Comparison of ENCODE assay signal across 26 cellular contexts in the genomic region with DNA sequence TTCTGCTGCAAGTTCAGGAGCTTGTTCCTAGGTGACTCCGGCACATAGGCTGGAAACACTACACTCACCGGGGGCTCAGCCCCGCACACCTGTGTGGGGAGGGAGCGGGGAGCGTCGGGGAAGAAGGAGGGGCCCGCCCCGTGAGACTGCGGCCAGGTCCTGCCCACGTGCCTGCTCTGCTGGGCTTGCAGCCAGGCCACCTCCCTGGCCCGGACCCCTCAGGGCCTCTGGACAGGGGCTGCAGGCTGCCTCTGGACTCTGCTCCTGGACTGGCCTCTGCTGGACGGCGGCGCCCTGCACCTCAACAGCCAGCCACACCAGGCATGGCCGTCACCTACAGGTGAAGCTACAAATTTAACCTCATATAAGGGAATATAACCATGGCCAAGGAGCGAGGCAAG.
DNase-seq lines count a peak whose midpoint lies in the region; ATAC-seq, FAIRE-seq and TF ChIP-seq lines count a peak whose summit lies in the region.
"Had no signal": no experiment of that assay in that cellular context is flagged by ENCODE, and none has a peak within 500 bp of the region (broad histone marks: within the 10 kb centered on the region; RNA-seq: fewer than 3 reads in every experiment).

No MANE protein-coding gene starts in this region.

- in situ Hi-C loops in mammary epithelial cell (cut with MboI; ENCODE audit: low sequenced_read_pairs in 2 of 2), result no loop called here

- 47% methylated on average over 6 of the region's 16 CpGs for WGBS in mammary epithelial cell (ENCODE audit: low coverage, missing lambda C conversion rate)
- 70 to 82% methylated on average over 15 to 16 of the region's 16 CpGs for WGBS in aorta, 2 donors

- no TSS peak for BruUV-seq in mammary epithelial cell (replicated peaks; lab: Mats Ljungman, UMichigan)

- H3K36me3 ChIP-seq in mammary epithelial cell (ENCODE audit: insufficient read depth, low read length), result no peaks in the 10 kb centered on the region
- H3K36me3 ChIP-seq in kidney (ENCODE audit: control insufficient read depth in 1 of 2, insufficient read depth in 2 of 2, low read length in 2 of 2), result no peaks in the 10 kb centered on the region
- no peaks in the 10 kb centered on the region for H3K36me3 ChIP-seq in aorta (ENCODE audit: control insufficient read depth in 1 of 2, insufficient read depth in 2 of 2, low read length in 1 of 2)
- H3K36me3 ChIP-seq: esophagus squamous epithelium, ovary, Peyer's patch, tibial artery had no signal

- TF ChIP-seq CTCF in mammary epithelial cell (conservative IDR thresholded peaks at IDR 0.05 in 1 of 2, IDR thresholded peaks at IDR 0.05 in 1 of 2; ENCODE audit: extremely low read depth in 1 of 2, insufficient read depth in 1 of 2, low read depth in 1 of 2, low read length in 2 of 2) (no peak), kidney (IDR thresholded peaks at IDR 0.05; ENCODE audit: borderline replicate concordance, extremely low read depth, insufficient read depth) (peak; percentile 40), nephron (IDR thresholded peaks at IDR 0.05; ENCODE audit: unreplicated experiment in 3 of 3) (no peak)

- H3K4me1 ChIP-seq in mammary epithelial cell (ENCODE audit: insufficient read depth, low read length) (no peaks in the 10 kb centered on the region), kidney (ENCODE audit: control insufficient read depth in 1 of 2, insufficient read depth in 1 of 2, low read depth in 1 of 2, low read length in 2 of 2) (peaks cover 6 to 11% of the 10 kb centered on the region in 2 donors), aorta (ENCODE audit: control insufficient read depth in 1 of 2, insufficient read depth in 2 of 2, low read length in 2 of 2) (no peaks in the 10 kb centered on the region)
- H3K4me1 ChIP-seq: Peyer's patch had no signal

- H3K4me3 ChIP-seq in mammary epithelial cell (replicated peaks in 1 of 3; ENCODE audit: insufficient read depth in 1 of 3, low read depth in 2 of 3, low read length in 3 of 3), result no peak overlapping the region
- peak overlapping the region in 1 of 2 donors; percentile 27 for H3K4me3 ChIP-seq in kidney (ENCODE audit: low read length in 2 of 2)
- no peak overlapping the region for H3K4me3 ChIP-seq in aorta (ENCODE audit: low read length in 2 of 2)
- H3K4me3 ChIP-seq: esophagus squamous epithelium, GM23248, ovary, Peyer's patch, tibial artery had no signal

- ATAC-seq in aorta (ENCODE audit: low FRiP score), result no peak
- ATAC-seq: activated CD4-positive, CD25-positive, alpha-beta regulatory T cell treated with anti-CD3 and anti-CD28 coated beads, Interleukin-2, amount 50 U/mL, for 24 hours; stimulated activated naive CD8-positive, alpha-beta T cell treated with anti-CD3 and anti-CD28 coated beads, Interleukin-15, Interleukin-2, amounts not matched to agents 100 U/mL and 50 U/mL, for 24 hours had no signal

- no peak overlapping the region for H3K4me3 Mint-ChIP-seq in nephron
- H3K4me3 Mint-ChIP-seq: activated CD4-positive, alpha-beta memory T cell treated with anti-CD3 and anti-CD28 coated beads for 36 hours; activated naive CD8-positive, alpha-beta T cell treated with anti-CD3 and anti-CD28 coated beads for 36 hours; CD4-positive, alpha-beta T cell; immature natural killer cell had no signal

- no peak for FAIRE-seq in kidney (lab: Jason Lieb, UNC)
- FAIRE-seq: frontal cortex, G401.6, GM18507 had no signal

- no peaks in the 10 kb centered on the region for H3K9me3 ChIP-seq in mammary epithelial cell (replicated peaks; ENCODE audit: insufficient read depth, low read length)
- no peaks in the 10 kb centered on the region for H3K9me3 ChIP-seq in kidney (ENCODE audit: control insufficient read depth in 1 of 2, low read length in 2 of 2)
- H3K9me3 ChIP-seq in aorta (ENCODE audit: control insufficient read depth, low read length), result no peaks in the 10 kb centered on the region
- H3K9me3 ChIP-seq: esophagus squamous epithelium, ovary, Peyer's patch, tibial artery had no signal

- H3K9ac ChIP-seq in mammary epithelial cell (ENCODE audit: insufficient read depth, low read length) (no peak overlapping the region), kidney (ENCODE audit: low read length in 2 of 2) (peak overlapping the region in 1 of 2 donors; percentile 58)
- H3K9ac ChIP-seq: GM23248 had no signal

- H3K9me3 Mint-ChIP-seq in nephron, result no peaks in the 10 kb centered on the region
- H3K9me3 Mint-ChIP-seq: activated CD4-positive, alpha-beta memory T cell treated with anti-CD3 and anti-CD28 coated beads for 36 hours; activated naive CD8-positive, alpha-beta T cell treated with anti-CD3 and anti-CD28 coated beads for 36 hours; CD4-positive, alpha-beta T cell had no signal

- no peaks in the 10 kb centered on the region for H4K20me1 ChIP-seq in mammary epithelial cell (ENCODE audit: insufficient read depth, low read length)

- H3K79me2 ChIP-seq in mammary epithelial cell (ENCODE audit: insufficient read depth, low read length), result no peaks in the 10 kb centered on the region

- H3K27me3 ChIP-seq in mammary epithelial cell (ENCODE audit: insufficient read depth, low read length) (no peaks in the 10 kb centered on the region), aorta (ENCODE audit: control insufficient read depth in 1 of 2, insufficient read depth in 2 of 2, low read length in 1 of 2) (no peaks in the 10 kb centered on the region)
- H3K27me3 ChIP-seq: ovary, Peyer's patch, tibial artery had no signal

- CTCF ChIA-PET in mammary epithelial cell (lab: Charles Lee; ENCODE audit: low non-redundant PET), result no interaction called here

- H3K27me3 Mint-ChIP-seq in nephron (ENCODE audit: low read depth), result peaks cover 8% of the 10 kb centered on the region

- peak overlapping the region; percentile 20 for H2AFZ ChIP-seq in mammary epithelial cell (ENCODE audit: low read depth, low read length)
- H2AFZ ChIP-seq: GM23248 had no signal

- H3K36me3 Mint-ChIP-seq in nephron (ENCODE audit: low read depth), result no peaks in the 10 kb centered on the region
- H3K36me3 Mint-ChIP-seq: activated CD4-positive, alpha-beta memory T cell treated with anti-CD3 and anti-CD28 coated beads for 36 hours; activated naive CD8-positive, alpha-beta T cell treated with anti-CD3 and anti-CD28 coated beads for 36 hours; immature natural killer cell had no signal

- peaks cover 33% of the 10 kb centered on the region for H3K4me1 Mint-ChIP-seq in nephron

- no peak overlapping the region for H3K27ac ChIP-seq in mammary epithelial cell (ENCODE audit: insufficient read depth, low read depth, low read length)
- no peak overlapping the region for H3K27ac ChIP-seq in kidney (ENCODE audit: low read depth in 2 of 2, low read length in 2 of 2)
- no peak overlapping the region for H3K27ac ChIP-seq in aorta (ENCODE audit: low read depth in 1 of 2, low read length in 2 of 2)
- H3K27ac ChIP-seq: GM23248, ovary, tibial artery had no signal

- H3K27ac Mint-ChIP-seq in nephron, result peak overlapping the region; percentile 85 to 88 (median 86)
- H3K27ac Mint-ChIP-seq: activated CD4-positive, alpha-beta memory T cell treated with anti-CD3 and anti-CD28 coated beads for 36 hours; activated naive CD8-positive, alpha-beta T cell treated with anti-CD3 and anti-CD28 coated beads for 36 hours; CD4-positive, alpha-beta T cell; immature natural killer cell had no signal

- no peak for DNase-seq in mammary epithelial cell
- DNase-seq in kidney, result no peak
- DNase-seq in NCI-H1436 treated with DMSO at 0.1 percent for 48 hours (lab: John Stamatoyannopoulos, UW), result no peak
- no peak for DNase-seq in NCI-H1048 (lab: John Stamatoyannopoulos, UW)
- no peak for DNase-seq in D341Med (ENCODE audit: low spot score)
- no peak for DNase-seq in aorta
- DNase-seq: activated CD4-positive, alpha-beta memory T cell treated with anti-CD3 and anti-CD28 coated beads for 36 hours; activated naive CD8-positive, alpha-beta T cell treated with anti-CD3 and anti-CD28 coated beads for 36 hours; CD4-positive, alpha-beta T cell; DMS153; effector CD8-positive, alpha-beta T cell; esophagus squamous epithelium; GM23248; immature natural killer cell; NCI-H187 treated with DMSO at 0.1 percent for 48 hours; NCI-H69; SIG-M5; stimulated activated naive CD8-positive, alpha-beta T cell treated with anti-CD3 and anti-CD28 coated beads, Interleukin-15, Interleukin-2, amounts not matched to agents 100 U/mL and 50 U/mL, for 24 hours had no signal

- intact Hi-C loops in mammary epithelial cell (cut with micrococcal nuclease) (no loop called here), kidney (cut with DNase I) (no loop called here), aorta (cut with DNase I) (no loop called here)

- dilution Hi-C loops in mammary epithelial cell (cut with HindIII; ENCODE audit: low sequenced_read_pairs), result no loop called here

- H3K4me2 ChIP-seq in mammary epithelial cell (ENCODE audit: insufficient read depth, low read depth, low read length), result no peak overlapping the region
